8 cellular contexts compared by ENCODE assay signal in the genomic region with DNA sequence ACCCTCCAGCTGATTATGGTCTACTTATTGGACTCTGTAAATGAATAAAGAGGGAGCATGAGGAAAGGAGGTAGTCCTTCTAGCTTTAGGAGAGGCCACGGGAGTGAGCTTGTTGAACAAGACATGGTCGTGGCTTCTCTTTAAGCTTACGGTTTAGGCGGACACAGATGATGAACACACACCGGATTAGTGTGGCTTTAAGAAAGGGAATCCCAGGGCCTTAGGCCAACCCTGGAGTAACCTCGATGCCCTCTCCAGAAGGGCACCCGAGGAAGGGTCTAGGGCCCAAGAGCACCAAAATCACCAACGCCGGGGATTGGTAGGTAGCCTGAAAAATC. TPM values are rescaled to one million over a fixed set of nuclear protein-coding genes. Genes with fewer than 3 reads are reported as not detected.
DNase-seq lines count a peak whose midpoint lies in the region; ATAC-seq, FAIRE-seq and TF ChIP-seq lines count a peak whose summit lies in the region.

No MANE protein-coding gene starts in this region.

- TF ChIP-seq POLR2A in GM12892 (IDR thresholded peaks at IDR 0.05; ENCODE audit: low read depth, low read length), result no peak

- H3K36me3 ChIP-seq in mesendoderm (ENCODE audit: control insufficient read depth, insufficient read depth, low read length), result peaks cover 6% of the 10 kb centered on the region

- no peaks in the 10 kb centered on the region for H3K9me3 Mint-ChIP-seq in activated T-cell treated with anti-CD3 and anti-CD28 coated beads, Interleukin-2, amount 50 U/mL, for 72 hours
- peaks cover 4% of the 10 kb centered on the region for H3K9me3 Mint-ChIP-seq in activated naive CD8-positive, alpha-beta T cell treated with anti-CD3 and anti-CD28 coated beads, Interleukin-2, amount 50 U/mL, for 24 hours

- H3K27ac ChIP-seq in mesendoderm (ENCODE audit: low read depth, low read length), result no peak overlapping the region

- H3K23ac ChIP-seq in mesendoderm (ENCODE audit: low read length), result no peak overlapping the region

- H3K4me1 ChIP-seq in mesendoderm (ENCODE audit: control insufficient read depth, low read depth, low read length), result peaks cover 2% of the 10 kb centered on the region

- peak overlapping the region; percentile 70 for H3K9ac ChIP-seq in mesendoderm (ENCODE audit: low read length)

- peak overlapping the region; percentile 51 for H3K56ac ChIP-seq in mesendoderm (ENCODE audit: low read length)

- WGBS in mesendoderm (ENCODE audit: extremely low coverage, insufficient coverage, low lambda C conversion rate), result no CpG with 5 or more reads among the region's 9 CpGs

- no peak overlapping the region for H2AK5ac ChIP-seq in mesendoderm (ENCODE audit: low read length)

- H4K5ac ChIP-seq in mesendoderm (ENCODE audit: low read length), result peak overlapping the region; percentile 3

- FAIRE-seq in GM12892 (lab: Jason Lieb, UNC) (no peak), GM19239 (lab: Jason Lieb, UNC) (no peak)

- peaks cover 6% of the 10 kb centered on the region for H3K79me1 ChIP-seq in mesendoderm (ENCODE audit: low read length)

- no peak overlapping the region for H3K18ac ChIP-seq in mesendoderm (ENCODE audit: low read length)

- H3K4me2 ChIP-seq in mesendoderm (ENCODE audit: low read length), result peak overlapping the region; percentile 81

- no peak overlapping the region for H4K8ac ChIP-seq in mesendoderm (ENCODE audit: low read depth, low read length)

- H3K27me3 ChIP-seq in mesendoderm (ENCODE audit: insufficient read depth, low read length, poor library complexity), result no peaks in the 10 kb centered on the region

- H3K4ac ChIP-seq in mesendoderm (ENCODE audit: low read depth, low read length), result no peak overlapping the region

- no peak for DNase-seq in activated T-cell treated with anti-CD3 and anti-CD28 coated beads, Interleukin-2, amount 50 U/mL, for 72 hours
- DNase-seq in activated T-cell treated with anti-CD3 and anti-CD28 coated beads, Interleukin-2, amount 50 U/mL, for 48 hours, result no peak
- DNase-seq in activated naive CD8-positive, alpha-beta T cell treated with anti-CD3 and anti-CD28 coated beads, Interleukin-2, amount 50 U/mL, for 24 hours, result no peak
- no peak for DNase-seq in mesendoderm
- DNase-seq in COR-L47 (lab: John Stamatoyannopoulos, UW), result no peak
- no peak for DNase-seq in GM12892 (ENCODE audit: insufficient read length)
- no peak for DNase-seq in GM19239 (ENCODE audit: insufficient read length, low spot score)

- H3K4me3 ChIP-seq in mesendoderm (ENCODE audit: low read length), result no peak overlapping the region

- H3K4me1 Mint-ChIP-seq in activated T-cell treated with anti-CD3 and anti-CD28 coated beads, Interleukin-2, amount 50 U/mL, for 72 hours (ENCODE audit: low read depth), result peaks cover 55% of the 10 kb centered on the region
- H3K4me1 Mint-ChIP-seq in activated naive CD8-positive, alpha-beta T cell treated with anti-CD3 and anti-CD28 coated beads, Interleukin-2, amount 50 U/mL, for 24 hours, result peaks cover 56% of the 10 kb centered on the region

- no peak overlapping the region for H2BK120ac ChIP-seq in mesendoderm (ENCODE audit: low read depth, low read length)

- peaks cover 7 to 26% of the 10 kb centered on the region in 2 donors for H3K36me3 Mint-ChIP-seq in activated T-cell treated with anti-CD3 and anti-CD28 coated beads, Interleukin-2, amount 50 U/mL, for 72 hours (ENCODE audit: insufficient read depth in 2 of 2)
- peaks cover 41% of the 10 kb centered on the region for H3K36me3 Mint-ChIP-seq in activated naive CD8-positive, alpha-beta T cell treated with anti-CD3 and anti-CD28 coated beads, Interleukin-2, amount 50 U/mL, for 24 hours (ENCODE audit: low read depth)

- H3K27ac Mint-ChIP-seq in activated T-cell treated with anti-CD3 and anti-CD28 coated beads, Interleukin-2, amount 50 U/mL, for 72 hours, result no peak overlapping the region
- peak overlapping the region; percentile 78 for H3K27ac Mint-ChIP-seq in activated naive CD8-positive, alpha-beta T cell treated with anti-CD3 and anti-CD28 coated beads, Interleukin-2, amount 50 U/mL, for 24 hours

- no peaks in the 10 kb centered on the region for H3K27me3 Mint-ChIP-seq in activated T-cell treated with anti-CD3 and anti-CD28 coated beads, Interleukin-2, amount 50 U/mL, for 72 hours (ENCODE audit: low read depth)
- H3K27me3 Mint-ChIP-seq in activated naive CD8-positive, alpha-beta T cell treated with anti-CD3 and anti-CD28 coated beads, Interleukin-2, amount 50 U/mL, for 24 hours, result no peaks in the 10 kb centered on the region

- H2BK15ac ChIP-seq in mesendoderm (replicated peaks; ENCODE audit: low read depth), result no peak overlapping the region

- H3K4me3 Mint-ChIP-seq in activated T-cell treated with anti-CD3 and anti-CD28 coated beads, Interleukin-2, amount 50 U/mL, for 72 hours, result peak overlapping the region; percentile 78 to 81
- H3K4me3 Mint-ChIP-seq in activated naive CD8-positive, alpha-beta T cell treated with anti-CD3 and anti-CD28 coated beads, Interleukin-2, amount 50 U/mL, for 24 hours, result peak overlapping the region; percentile 94

- no peak overlapping the region for H2BK5ac ChIP-seq in mesendoderm (ENCODE audit: low read length)

- H3K79me2 ChIP-seq in mesendoderm (ENCODE audit: control insufficient read depth, insufficient read depth, low read length), result peaks cover 16% of the 10 kb centered on the region

- peak; percentile 0 to 4 for ATAC-seq in activated T-cell treated with anti-CD3 and anti-CD28 coated beads, Interleukin-2, amount 50 U/mL, for 72 hours (replicated peaks in 1 of 2)
- peak; percentile 2 for ATAC-seq in HG03103 (IDR thresholded peaks at IDR 0.05; ENCODE audit: low read depth, unreplicated experiment)
- no peak for ATAC-seq in activated naive CD8-positive, alpha-beta T cell treated with anti-CD3 and anti-CD28 coated beads, Interleukin-2, amount 50 U/mL, for 24 hours

RNA-seq across cellular contexts. Expression of a gene that starts 39.4 kb away (rescaled TPM):
- under 1 TPM in 1 of 2 donors, not detected in 1; 0.09 TPM for total RNA-seq in activated T-cell treated with anti-CD3 and anti-CD28 coated beads, Interleukin-2, amount 50 U/mL, for 72 hours
- 15.7 TPM for polyA plus RNA-seq in mesendoderm (2013, experiment 1 of 2)
- polyA plus RNA-seq in mesendoderm (2013, experiment 2 of 2), result 15.7 TPM
- not detected for polyA plus RNA-seq in GM12892 (2012; ENCODE audit: missing spikeins)

RNA-seq across cellular contexts. Expression of a gene that starts 52.7 kb away (rescaled TPM):
- total RNA-seq in activated T-cell treated with anti-CD3 and anti-CD28 coated beads, Interleukin-2, amount 50 U/mL, for 72 hours, result 1 to 10 TPM; 4.9 to 8.5 TPM
- 38.4 TPM for polyA plus RNA-seq in mesendoderm (2013, experiment 1 of 2)
- 41.2 TPM for polyA plus RNA-seq in mesendoderm (2013, experiment 2 of 2)
- 9.1 TPM for polyA plus RNA-seq in GM12892 (2012; ENCODE audit: missing spikeins)
